ENCODE assay signal across 19 cellular contexts in genomic region chr12:117034691-117035090, GRCh38.
DNase-seq lines count a peak whose midpoint lies in the region; ATAC-seq, FAIRE-seq and TF ChIP-seq lines count a peak whose summit lies in the region.
"Had no signal": no experiment of that assay in that cellular context is flagged by ENCODE, and none has a peak within 500 bp of the region (broad histone marks: within the 10 kb centered on the region; RNA-seq: fewer than 3 reads in every experiment).

No MANE protein-coding gene starts in this region.

- no peak for ATAC-seq in K562
- ATAC-seq in left lung, result no peak
- ATAC-seq in HG02938 (IDR thresholded peaks at IDR 0.05; ENCODE audit: unreplicated experiment), result no peak
- ATAC-seq: stimulated activated memory B cell treated with anti-CD40 and anti-IgM and Interleukin-4, amounts not matched to agents 10 μg/mL and 1 μg/mL and 100 μg/mL, for 72 hours had no signal

- CTCF ChIA-PET in K562 (lab: Yijun Ruan, JAX; ENCODE audit: low intra/inter-chr PET ratio), result no interaction called here

- peak overlapping the region; percentile 89 for H3K4me2 ChIP-seq in BLaER1
- no peak overlapping the region for H3K4me2 ChIP-seq in K562 (ENCODE audit: insufficient read depth, low read length)

- TF ChIP-seq POLR2A in K562 (conservative IDR thresholded peaks at IDR 0.05), result no peak

- H3K27me3 ChIP-seq in BLaER1 (peaks cover 34% of the 10 kb centered on the region), K562 (ENCODE audit: control insufficient read depth in 2 of 2, insufficient read depth in 2 of 2, low read length in 2 of 2) (no peaks in the 10 kb centered on the region), left lung (peaks cover 3 to 55% of the 10 kb centered on the region in 2 donors)
- H3K27me3 ChIP-seq: breast epithelium had no signal

- H3K4me3 Mint-ChIP-seq in osteocyte (ENCODE audit: unreplicated experiment), result no peak overlapping the region
- H3K4me3 Mint-ChIP-seq: CD14-positive monocyte; stimulated activated memory B cell treated with anti-CD40 and anti-IgM and Interleukin-4, amounts not matched to agents 10 μg/mL and 1 μg/mL and 100 μg/mL, for 72 hours had no signal

- in situ Hi-C loops in K562 (cut with MboI), result no loop called here

- no peak overlapping the region for H3K27ac Mint-ChIP-seq in osteocyte (ENCODE audit: unreplicated experiment)
- H3K27ac Mint-ChIP-seq: stimulated activated memory B cell treated with anti-CD40 and anti-IgM and Interleukin-4, amounts not matched to agents 10 μg/mL and 1 μg/mL and 100 μg/mL, for 72 hours had no signal

- H3K9me3 ChIP-seq in BLaER1 (no peaks in the 10 kb centered on the region), K562 (replicated peaks; ENCODE audit: control insufficient read depth, insufficient read depth, low read depth, low read length) (no peaks in the 10 kb centered on the region), left lung (no peaks in the 10 kb centered on the region)
- H3K9me3 ChIP-seq: breast epithelium, thoracic aorta had no signal

- H3K27me3 Mint-ChIP-seq in osteocyte (ENCODE audit: unreplicated experiment), result no peaks in the 10 kb centered on the region

- peaks cover 3% of the 10 kb centered on the region for H3K9me1 ChIP-seq in K562 (ENCODE audit: control insufficient read depth, insufficient read depth, low read length)

- peak; percentile 80 for DNase-seq in NCI-H1105 (lab: John Stamatoyannopoulos, UW)
- DNase-seq in K562 (ENCODE audit: extremely low read depth in 1 of 4, low spot score in 3 of 4), result no peak
- DNase-seq in left lung, result peak; percentile 14 to 43
- DNase-seq in osteocyte (ENCODE audit: extremely low spot score, unreplicated experiment), result no peak
- DNase-seq in kidney glomerular epithelial cell (lab: John Stamatoyannopoulos, UW), result no peak
- DNase-seq in glomerular visceral epithelial cell (ENCODE audit: extremely low spot score), result no peak
- DNase-seq: ACHN; activated CD4-positive, alpha-beta T cell treated with anti-CD3 and anti-CD28 coated beads for 48 hours; GOT3; immature natural killer cell; mammary epithelial cell had no signal

- no peak for TF ChIP-seq RAD21 in K562 (CRISPR knock-in tag; conservative IDR thresholded peaks at IDR 0.05 in 1 of 2, IDR thresholded peaks at IDR 0.05 in 1 of 2)

- H3K4me1 ChIP-seq in BLaER1 (peaks cover 87% of the 10 kb centered on the region), K562 (replicated peaks in 1 of 2; ENCODE audit: control insufficient read depth in 2 of 2, insufficient read depth in 2 of 2, low read length in 2 of 2) (peaks cover 8 to 44% of the 10 kb centered on the region in 2 experiments; a peak in 4 of 5 replicates), left lung (peaks cover 0 to 18% of the 10 kb centered on the region in 2 donors)
- H3K4me1 ChIP-seq: breast epithelium had no signal

- H3K36me3 ChIP-seq in BLaER1, result peaks cover 14% of the 10 kb centered on the region
- H3K36me3 ChIP-seq in K562 (ENCODE audit: control insufficient read depth, insufficient read depth, low read length), result no peaks in the 10 kb centered on the region
- peaks cover 0 to 13% of the 10 kb centered on the region in 2 donors for H3K36me3 ChIP-seq in left lung
- H3K36me3 ChIP-seq: breast epithelium, thoracic aorta had no signal

- H4K20me1 ChIP-seq in BLaER1 (peaks cover 14% of the 10 kb centered on the region), K562 (replicated peaks; ENCODE audit: control insufficient read depth, insufficient read depth, low read length) (no peaks in the 10 kb centered on the region)

- peaks cover 12% of the 10 kb centered on the region for H3K36me3 Mint-ChIP-seq in osteocyte (ENCODE audit: unreplicated experiment)

- no peaks in the 10 kb centered on the region for H3K79me2 ChIP-seq in K562 (ENCODE audit: control insufficient read depth, insufficient read depth, low read length)

- H3K27ac ChIP-seq in BLaER1 (no peak overlapping the region), K562 (ENCODE audit: extremely low read depth, low read depth, low read length) (no peak overlapping the region), left lung (no peak overlapping the region)
- H3K27ac ChIP-seq: HL-60, thoracic aorta had no signal

- no peaks in the 10 kb centered on the region for H3K9me3 Mint-ChIP-seq in osteocyte (ENCODE audit: unreplicated experiment)
- H3K9me3 Mint-ChIP-seq: immature natural killer cell; stimulated activated memory B cell treated with anti-CD40 and anti-IgM and Interleukin-4, amounts not matched to agents 10 μg/mL and 1 μg/mL and 100 μg/mL, for 72 hours had no signal

- no TSS peak for BruUV-seq in K562 (replicated peaks; lab: Mats Ljungman, UMichigan)

- intact Hi-C loops in K562 (cut with micrococcal nuclease), result no loop called here
- intact Hi-C loops in left lung (cut with DNase I), result no loop called here

- POLR2A ChIA-PET in K562 (lab: Yijun Ruan, JAX), result interaction anchor here (0.7 to 2.5 kb wide), 3 partner anchors 8 to 135 kb away, joined by 3 to 9 read pairs (median 8); no protein-coding TSS in a partner anchor

- 78% methylated on average over 16 of the region's 16 CpGs for WGBS in K562 (ENCODE audit: insufficient coverage, low coverage, missing lambda C conversion rate)

- no peak overlapping the region for H3K4me3 ChIP-seq in BLaER1
- no peak overlapping the region for H3K4me3 ChIP-seq in K562
- no peak overlapping the region for H3K4me3 ChIP-seq in left lung
- H3K4me3 ChIP-seq: breast epithelium, thoracic aorta had no signal

- H3K4me1 Mint-ChIP-seq in osteocyte (ENCODE audit: unreplicated experiment), result no peaks in the 10 kb centered on the region

- H2AFZ ChIP-seq in K562 (ENCODE audit: low read depth, low read length), result no peak overlapping the region

- FAIRE-seq in K562 (lab: Jason Lieb, UNC), result no peak
- FAIRE-seq: TTC549 had no signal

- TF ChIP-seq EP300 in K562 (IDR thresholded peaks at IDR 0.05; ENCODE audit: low read length), result no peak

- TF ChIP-seq CTCF in K562 (IDR thresholded peaks at IDR 0.05 in 2 of 3, conservative IDR thresholded peaks at IDR 0.05 in 1 of 3; ENCODE audit: insufficient read depth in 2 of 3, low read depth in 1 of 3, low read length in 3 of 3) (no peak), left lung (IDR thresholded peaks at IDR 0.05) (no peak), osteocyte (IDR thresholded peaks at IDR 0.05) (no peak)

- H3K9ac ChIP-seq in BLaER1 (no peak overlapping the region), K562 (ENCODE audit: insufficient read depth in 1 of 2, low read depth in 2 of 2, low read length in 2 of 2) (peak overlapping the region in 1 of 2 experiments; percentile 31; a peak in 1 of 4 replicates)

TF ChIP-seq in K562, 482 proteins besides CTCF, POLR2A, EP300 and RAD21 (continues in another document):
- no peak for TF ChIP-seq PBX2 (CRISPR knock-in tag; IDR thresholded peaks at IDR 0.05; ENCODE audit: low read depth)
- TF ChIP-seq PBX2 (tag; conservative IDR thresholded peaks at IDR 0.05; ENCODE audit: low read depth), result no peak
- 0 out of 2 replicates have a peak, but pooled peaks have one; percentile 36 for TF ChIP-seq MED1 (CRISPR knock-in tag; IDR thresholded peaks at IDR 0.05; ENCODE audit: borderline replicate concordance)
- TF ChIP-seq ZZZ3 (IDR thresholded peaks at IDR 0.05), result no peak
- TF ChIP-seq POLR2G (IDR thresholded peaks at IDR 0.05; ENCODE audit: low read depth, low read length), result 0 out of 2 replicates have a peak, but pooled peaks have one; percentile 23
- no peak for TF ChIP-seq ZNF592 (IDR thresholded peaks at IDR 0.05)
- no peak for TF ChIP-seq HOXB6 (CRISPR knock-in tag; IDR thresholded peaks at IDR 0.05; ENCODE audit: borderline replicate concordance)

Comparison
In these comparisons a context has a peak if more than half of its experiments do, and no peak if none do; other contexts are left out.
1. DNase-seq: peak in NCI-H1105 (single experiment) and left lung (2 of 2); none in K562 (0 of 4), osteocyte (single experiment), kidney glomerular epithelial cell (single experiment) and glomerular visceral epithelial cell (single experiment).